ENCODE assay signal across 2 cellular contexts in genomic region chr2:133476931-133477613, GRCh38.
A peak's percentile ranks its signal among the peaks of the same experiment; 100 is the strongest.
TF ChIP-seq lines count a peak whose summit lies in the region.

No MANE protein-coding gene starts in this region.

TF ChIP-seq in HepG2, 621 proteins besides CTCF, POLR2A, EP300 and RAD21:
- TF ChIP-seq ZNF782 (CRISPR knock-in tag; IDR thresholded peaks at IDR 0.05; ENCODE audit: borderline replicate concordance) (no peak), ZNF556 (CRISPR knock-in tag; IDR thresholded peaks at IDR 0.05; ENCODE audit: borderline replicate concordance) (no peak), ZC3H4 (CRISPR knock-in tag; IDR thresholded peaks at IDR 0.05; ENCODE audit: borderline replicate concordance) (no peak), TFDP2 (CRISPR knock-in tag; IDR thresholded peaks at IDR 0.05) (no peak), NAIF1 (CRISPR knock-in tag; IDR thresholded peaks at IDR 0.05; ENCODE audit: borderline replicate concordance) (no peak), ZNF326 (CRISPR knock-in tag; IDR thresholded peaks at IDR 0.05; ENCODE audit: borderline replicate concordance) (no peak), ZNF446 (CRISPR knock-in tag; IDR thresholded peaks at IDR 0.05) (no peak), MAFK (conservative IDR thresholded peaks at IDR 0.05 in 1 of 2, IDR thresholded peaks at IDR 0.05 in 1 of 2; ENCODE audit: low read length in 2 of 2) (peak; percentile 74 to 83), JUN (CRISPR knock-in tag; IDR thresholded peaks at IDR 0.05) (no peak), ZFAT (CRISPR knock-in tag; conservative IDR thresholded peaks at IDR 0.05) (no peak), GABPA (IDR thresholded peaks at IDR 0.05; ENCODE audit: low read depth, low read length) (no peak), GABPA (CRISPR knock-in tag; IDR thresholded peaks at IDR 0.05; ENCODE audit: low read depth) (no peak), TCF7 (IDR thresholded peaks at IDR 0.05; ENCODE audit: low read depth) (no peak), MIER2 (CRISPR knock-in tag; IDR thresholded peaks at IDR 0.05) (no peak), ONECUT2 (CRISPR knock-in tag; IDR thresholded peaks at IDR 0.05) (no peak), SAP130 (CRISPR knock-in tag; IDR thresholded peaks at IDR 0.05; ENCODE audit: low read depth) (no peak), MAFF (IDR thresholded peaks at IDR 0.05; ENCODE audit: low read depth, low read length) (peak; percentile 73)
TF ChIP-seq in HepG2: peak in this region for 2.

TF ChIP-seq in K562, 482 proteins besides CTCF, POLR2A, EP300 and RAD21:
- TF ChIP-seq ZFPM2 (CRISPR knock-in tag; IDR thresholded peaks at IDR 0.05): no peak
- TF ChIP-seq MAFF (IDR thresholded peaks at IDR 0.05; ENCODE audit: low read length): peak; percentile 13; the same call in 1 of the 2 replicates
- TF ChIP-seq ZNF316 (IDR thresholded peaks at IDR 0.05): peak; percentile 24; the same call in 1 of the 2 replicates
- TF ChIP-seq ZNF512 (tag; IDR thresholded peaks at IDR 0.05): no peak
